8 cellular contexts compared by ENCODE assay signal in the genomic region with DNA sequence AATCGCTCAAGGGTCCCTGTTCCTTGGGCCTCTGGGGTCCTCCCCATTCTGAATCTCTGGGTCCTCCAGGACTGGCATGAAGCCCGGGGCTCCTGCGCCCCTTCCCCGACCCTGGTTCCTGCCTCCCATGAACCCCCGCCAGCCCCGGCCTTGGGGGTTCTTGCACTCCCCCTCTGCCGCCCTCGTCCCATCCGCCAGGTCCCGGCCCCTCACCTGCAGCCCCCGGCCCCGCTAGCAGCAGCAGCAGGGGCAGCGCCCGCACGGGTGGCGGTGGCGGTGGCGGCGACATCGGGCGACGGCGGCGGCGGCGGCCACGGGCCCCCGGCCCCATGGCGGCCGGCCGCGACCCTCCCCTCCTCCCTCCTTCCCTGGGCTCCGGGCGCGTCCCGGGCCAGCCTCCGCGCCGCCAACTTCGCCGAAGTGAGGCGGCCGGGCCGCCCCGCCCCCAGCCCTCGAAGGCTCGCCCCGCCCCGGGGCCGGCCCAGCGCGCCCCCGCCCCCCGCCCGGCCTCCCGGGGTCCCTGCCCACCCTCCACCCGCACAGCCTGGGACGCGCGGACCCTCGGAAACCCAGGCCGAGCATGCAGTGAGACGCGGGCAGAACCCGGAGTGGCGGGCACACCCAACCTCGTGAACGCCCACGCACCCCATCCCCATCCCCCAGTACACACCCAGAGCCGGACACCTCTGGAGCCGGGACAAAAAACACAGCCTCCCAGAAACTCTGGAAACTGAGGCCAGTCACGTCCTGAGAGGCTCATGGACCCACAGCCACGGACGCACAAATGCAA. TPM values are rescaled to one million over a fixed set of nuclear protein-coding genes. Genes with fewer than 3 reads are reported as not detected.
A peak's percentile ranks its signal among the peaks of the same experiment; 100 is the strongest.
DNase-seq lines count a peak whose midpoint lies in the region; ATAC-seq, FAIRE-seq and TF ChIP-seq lines count a peak whose summit lies in the region.

A gene (minus strand): TSS at position 421 of the 790 bp plus-strand sequence. CDS start 90 bp downstream, at position 331.

- peak within 1 kb of the TSS; percentile 63 for H3K4me3 Mint-ChIP-seq in activated B cell treated with CpG ODN at 0.5 μM for 24 hours

- no peak for ATAC-seq in activated B cell treated with CpG ODN at 0.5 μM for 24 hours (ENCODE audit: low read depth)
- ATAC-seq in left ventricle myocardium superior = peak; percentile 51
- no peak for ATAC-seq in gastrocnemius medialis

- peaks cover 29 to 57% (median 54%) of the 10 kb centered on the region in 3 donors for H3K27me3 ChIP-seq in gastrocnemius medialis

- no peak within 1 kb of the TSS for H3K27ac Mint-ChIP-seq in activated B cell treated with CpG ODN at 0.5 μM for 24 hours

- no peaks in the 10 kb centered on the region for H3K36me3 Mint-ChIP-seq in activated B cell treated with CpG ODN at 0.5 μM for 24 hours (ENCODE audit: low read depth)

- in situ Hi-C loops in G401 (cut with HindIII; ENCODE audit: low sequenced_read_pairs) (no loop called here), gastrocnemius medialis (cut with MboI; ENCODE audit: low sequenced_read_pairs in 4 of 4) (no loop called here)

- H3K36me3 ChIP-seq in gastrocnemius medialis = no peaks in the 10 kb centered on the region

- peak in 1 of 2 donors; percentile 26 for TF ChIP-seq POLR2A in gastrocnemius medialis (IDR thresholded peaks at IDR 0.05)
- no peak for TF ChIP-seq POLR2A in GM12891 (IDR thresholded peaks at IDR 0.05; ENCODE audit: low read depth, low read length)

- H3K4me3 ChIP-seq in gastrocnemius medialis = peak within 1 kb of the TSS; percentile 45 to 52 (median 48)

- no peak for DNase-seq in G401 (ENCODE audit: low spot score)
- DNase-seq in activated B cell treated with CpG ODN at 0.5 μM for 24 hours = no peak
- peak; percentile 53 for DNase-seq in left ventricle myocardium superior
- DNase-seq in gastrocnemius medialis = no peak
- DNase-seq in stimulated activated CD4-positive, alpha-beta T cell treated with anti-CD3 and anti-CD28 coated beads, Interleukin-4, amount 100 ng/mL, for 24 hours = no peak
- DNase-seq in NCI-H1417 treated with DMSO at 0.1 percent for 48 hours (lab: John Stamatoyannopoulos, UW) = no peak
- DNase-seq in GM12891 (ENCODE audit: insufficient read length, low spot score) = no peak
- DNase-seq in T-helper 9 cell = no peak

- intact Hi-C loops in activated B cell treated with CpG ODN at 0.5 μM for 24 hours (cut with micrococcal nuclease) (no loop called here), left ventricle myocardium superior (cut with micrococcal nuclease) (no loop called here), gastrocnemius medialis (cut with DNase I; ENCODE audit: low total_unique reads) (no loop called here)

- H3K27me3 Mint-ChIP-seq in activated B cell treated with CpG ODN at 0.5 μM for 24 hours = peaks cover 43% of the 10 kb centered on the region

- peak within 1 kb of the TSS; percentile 72 to 75 (median 73) for H3K27ac ChIP-seq in gastrocnemius medialis

- H3K9me3 ChIP-seq in gastrocnemius medialis = no peaks in the 10 kb centered on the region

- POLR2A ChIA-PET in activated B cell treated with CpG ODN at 0.5 μM for 24 hours (lab: Charles Lee) = no interaction called here

- H3K4me1 ChIP-seq in gastrocnemius medialis = peaks cover 0 to 13% of the 10 kb centered on the region in 2 donors

- H3K9me3 Mint-ChIP-seq in activated B cell treated with CpG ODN at 0.5 μM for 24 hours = no peaks in the 10 kb centered on the region

- CTCF ChIA-PET in activated B cell treated with CpG ODN at 0.5 μM for 24 hours (lab: Charles Lee) = no interaction called here

- H3K4me1 Mint-ChIP-seq in activated B cell treated with CpG ODN at 0.5 μM for 24 hours = peaks cover 26% of the 10 kb centered on the region

- no peak for FAIRE-seq in GM12891 (lab: Jason Lieb, UNC)

- TF ChIP-seq CTCF in activated B cell treated with CpG ODN at 0.5 μM for 24 hours (IDR thresholded peaks at IDR 0.05) = no peak
- TF ChIP-seq CTCF in gastrocnemius medialis (IDR thresholded peaks at IDR 0.05 in 4 of 5, conservative IDR thresholded peaks at IDR 0.05 in 1 of 5) = no peak

TF ChIP-seq in GM12891, 5 proteins besides CTCF, POLR2A, EP300 and RAD21:
- TF ChIP-seq TAF1 (IDR thresholded peaks at IDR 0.05; ENCODE audit: low read depth, low read length) = no peak
- TF ChIP-seq POLR2AphosphoS5 (IDR thresholded peaks at IDR 0.05; ENCODE audit: low read depth, low read length) = no peak
- no peak for TF ChIP-seq POU2F2 (IDR thresholded peaks at IDR 0.05; ENCODE audit: low read depth, low read length)
- TF ChIP-seq PAX5 (IDR thresholded peaks at IDR 0.05; ENCODE audit: insufficient read depth, low read length, severe bottlenecking) = no peak
- TF ChIP-seq SPI1 (IDR thresholded peaks at IDR 0.05; ENCODE audit: low read depth, low read length) = no peak

RNA-seq across cellular contexts. Expression of the gene that starts here (rescaled TPM):
- 13.5 and 16.4 TPM in 2 replicates for total RNA-seq in G401 (2014; rRNA removed; shearing (Covaris generic))
- total RNA-seq in activated B cell treated with CpG ODN at 0.5 μM for 24 hours = not detected in 2 replicates
- 22.8 TPM for total RNA-seq in left ventricle myocardium superior
- 10 to 100 TPM in 3 of 4 donors, 1 to 10 TPM in 1; 6.4 to 53.3 (median 32.7) TPM for total RNA-seq in gastrocnemius medialis
- 0.42 TPM for polyA plus RNA-seq in GM12891 (2012; ENCODE audit: low read depth, missing spikeins)
